ENCODE assay signal across 12 cellular contexts in genomic region chr7:20350518-20350951, GRCh38. TPM values are rescaled to one million over a fixed set of nuclear protein-coding genes. Genes with fewer than 3 reads are reported as not detected.
A peak's percentile ranks its signal among the peaks of the same experiment; 100 is the strongest.
DNase-seq lines count a peak whose midpoint lies in the region; ATAC-seq and TF ChIP-seq lines count a peak whose summit lies in the region.
"Had no signal": no experiment of that assay in that cellular context is flagged by ENCODE, and none has a peak within 500 bp of the region (broad histone marks: within the 10 kb centered on the region; RNA-seq: fewer than 3 reads in every experiment).

No MANE protein-coding gene starts in this region.

- H3K4me3 ChIP-seq in epithelial cell of esophagus (ENCODE audit: low read length) (no peak overlapping the region), MG63 (no peak overlapping the region)
- H3K4me3 ChIP-seq: HAP-1 had no signal

- H3K36me3 ChIP-seq in MG63: no peaks in the 10 kb centered on the region
- H3K36me3 ChIP-seq: HAP-1 had no signal

- ATAC-seq in Right ventricle myocardium superior (ENCODE audit: poor library complexity): peak; percentile 70
- no peak for ATAC-seq in HG02870 (IDR thresholded peaks at IDR 0.05; ENCODE audit: unreplicated experiment)
- no peak for ATAC-seq in HG03159 (IDR thresholded peaks at IDR 0.05; ENCODE audit: unreplicated experiment)
- ATAC-seq: naive thymus-derived CD4-positive, alpha-beta T cell had no signal

- intact Hi-C loops in Right ventricle myocardium superior (cut with DNase I): no loop called here
- intact Hi-C loops in cardiac septum (cut with DNase I): no loop called here

- no peaks in the 10 kb centered on the region for H3K27me3 Mint-ChIP-seq in nephron progenitor cell (ENCODE audit: low read depth, poor library complexity)
- H3K27me3 Mint-ChIP-seq: naive thymus-derived CD4-positive, alpha-beta T cell had no signal

- H3K4me3 Mint-ChIP-seq in nephron progenitor cell: no peak overlapping the region
- H3K4me3 Mint-ChIP-seq: naive thymus-derived CD4-positive, alpha-beta T cell had no signal

- peaks cover 44% of the 10 kb centered on the region for H3K4me1 Mint-ChIP-seq in nephron progenitor cell
- H3K4me1 Mint-ChIP-seq: naive thymus-derived CD4-positive, alpha-beta T cell had no signal

- H3K27ac Mint-ChIP-seq in nephron progenitor cell: peak overlapping the region; percentile 81
- H3K27ac Mint-ChIP-seq: naive thymus-derived CD4-positive, alpha-beta T cell had no signal

- no peak for DNase-seq in Right ventricle myocardium superior
- no peak for DNase-seq in cardiac septum (ENCODE audit: low spot score)
- peak; percentile 22 for DNase-seq in epithelial cell of esophagus (ENCODE audit: low read depth)
- DNase-seq in nephron progenitor cell: no peak
- no peak for DNase-seq in MG63
- no peak for DNase-seq in NCI-H1105 (lab: John Stamatoyannopoulos, UW)
- DNase-seq: naive thymus-derived CD4-positive, alpha-beta T cell; NCI-H524; T-helper 9 cell had no signal

- H3K36me3 Mint-ChIP-seq in nephron progenitor cell (ENCODE audit: low read depth): peaks cover 28% of the 10 kb centered on the region
- H3K36me3 Mint-ChIP-seq: naive thymus-derived CD4-positive, alpha-beta T cell had no signal

- TF ChIP-seq CTCF in epithelial cell of esophagus (IDR thresholded peaks at IDR 0.05; ENCODE audit: insufficient read depth, low read depth, low read length, missing control alignments): no peak
- TF ChIP-seq CTCF in nephron progenitor cell (IDR thresholded peaks at IDR 0.05): no peak

- no peaks in the 10 kb centered on the region for H3K9me3 Mint-ChIP-seq in nephron progenitor cell

- H3K27me3 ChIP-seq in MG63: no peaks in the 10 kb centered on the region

- no peaks in the 10 kb centered on the region for H3K9me3 ChIP-seq in MG63
- H3K9me3 ChIP-seq: HAP-1 had no signal

RNA-seq across cellular contexts. Expression of gene ITGB8, which starts 19.8 kb away (rescaled TPM):
- total RNA-seq in Right ventricle myocardium superior (1.9 TPM), cardiac septum (1.5 TPM)
- total RNA-seq in MG63 (2014; rRNA removed; shearing (Covaris generic); ENCODE audit: low replicate concordance): 5.4 and 9.3 TPM in 2 replicates
